ENCODE assay signal across 1 cellular context in genomic region chr1:15355968-15356621, GRCh38.
TF ChIP-seq lines count a peak whose summit lies in the region.

No MANE protein-coding gene starts in this region.

TF ChIP-seq in K562, 482 proteins besides CTCF, POLR2A, EP300 and RAD21:
- TF ChIP-seq BRD9 (IDR thresholded peaks at IDR 0.05; ENCODE audit: low read depth, partially characterized antibody) (no peak), FOSL1 (tag; conservative IDR thresholded peaks at IDR 0.05) (0 out of 2 replicates have a peak, but pooled peaks have one; percentile 16), PKNOX1 (IDR thresholded peaks at IDR 0.05) (peak; percentile 41), REST (CRISPR knock-in tag; IDR thresholded peaks at IDR 0.05; ENCODE audit: low read depth) (no peak), TCF15 (CRISPR knock-in tag; IDR thresholded peaks at IDR 0.05) (no peak), CCNT2 (IDR thresholded peaks at IDR 0.05; ENCODE audit: borderline replicate concordance, extremely low read depth, insufficient read length, low read depth, low read length) (no peak), SP1 (CRISPR knock-in tag; IDR thresholded peaks at IDR 0.05) (no peak), RHOXF2B (CRISPR knock-in tag; conservative IDR thresholded peaks at IDR 0.05) (no peak), ZNF76 (CRISPR knock-in tag; IDR thresholded peaks at IDR 0.05; ENCODE audit: borderline replicate concordance) (no peak), NFXL1 (CRISPR knock-in tag; IDR thresholded peaks at IDR 0.05) (no peak), JUND (IDR thresholded peaks at IDR 0.05; ENCODE audit: borderline replicate concordance, low read depth, low read length) (no peak), JUND (tag; IDR thresholded peaks at IDR 0.05; ENCODE audit: borderline replicate concordance, low read depth, low read length) (0 out of 3 replicates have a peak, but pooled peaks have one; percentile 28), NFE2 (IDR thresholded peaks at IDR 0.05; ENCODE audit: low read depth) (0 out of 2 replicates have a peak, but pooled peaks have one; percentile 12), RBM22 (IDR thresholded peaks at IDR 0.05; ENCODE audit: low read depth, low read length, poor library complexity, severe bottlenecking) (no peak), EHMT2 (IDR thresholded peaks at IDR 0.05) (no peak), ARHGAP35 (IDR thresholded peaks at IDR 0.05; ENCODE audit: partially characterized antibody) (no peak), POLR3G (IDR thresholded peaks at IDR 0.05; ENCODE audit: extremely low read depth, insufficient read length, insufficient replicate concordance) (no peak)
